Comparison of ENCODE assay signal across 24 cellular contexts in genomic region chr19:6955082-6955481, GRCh38.
"Had no signal": no experiment of that assay in that cellular context is flagged by ENCODE, and none has a peak within 500 bp of the region (broad histone marks: within the 10 kb centered on the region; RNA-seq: fewer than 3 reads in every experiment).

No MANE protein-coding gene starts in this region.

- H3K27me3 ChIP-seq: SJSA1 had no signal

- H3K27ac ChIP-seq: HL-60, SJSA1, SK-N-MC had no signal

- FAIRE-seq: RCC 7860 had no signal

- H3K4me3 ChIP-seq: SJSA1, SK-N-MC had no signal

- H3K9me3 ChIP-seq: SJSA1 had no signal

- H3K36me3 ChIP-seq: SJSA1 had no signal

- H3K4me1 ChIP-seq: SJSA1 had no signal

- DNase-seq: KBM-7, MV-4-11, NCI-H1048, NCI-H1105, NCI-H1417, NCI-H1436 treated with DMSO at 0.1 percent for 48 hours, NCI-H1694, NCI-H1930, NCI-H2081, NCI-H2107, NCI-H2171, NCI-H226, NCI-H446, NCI-H510A, NCI-H524 treated with DMSO at 0.1 percent for 48 hours, NCI-H69, NCI-H774, Right ventricle myocardium superior, RPMI8226, SIG-M5 had no signal
